8 cellular contexts compared by ENCODE assay signal in the genomic region with DNA sequence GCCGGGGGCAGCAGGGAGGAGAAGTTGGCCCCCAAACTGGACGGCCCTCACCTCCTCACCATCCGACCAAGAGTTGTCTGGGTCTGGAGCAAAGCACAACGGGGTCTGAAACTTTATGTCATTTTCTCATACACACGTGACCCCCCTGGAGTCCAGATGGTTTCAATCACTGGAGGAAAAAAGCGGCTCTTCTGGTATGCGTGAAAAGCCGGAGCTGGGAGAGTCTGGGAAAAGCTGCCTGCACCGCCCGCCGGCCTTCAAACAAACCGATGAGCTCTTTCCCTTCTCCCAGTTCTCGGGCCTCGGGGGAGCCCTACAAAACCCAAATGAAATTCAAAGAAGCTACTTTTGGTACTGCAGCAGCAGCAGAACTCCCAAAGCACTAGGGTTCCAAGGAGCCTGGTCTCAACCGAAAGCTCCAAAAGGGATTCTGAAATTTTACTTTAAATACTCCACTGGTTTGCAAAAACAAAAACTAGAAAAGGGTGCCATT. TPM values are rescaled to one million over a fixed set of nuclear protein-coding genes. Genes with fewer than 3 reads are reported as not detected.
DNase-seq lines count a peak whose midpoint lies in the region; ATAC-seq and TF ChIP-seq lines count a peak whose summit lies in the region.

No MANE protein-coding gene starts in this region.

- H3K36me3 ChIP-seq in MM.1S (replicated peaks; ENCODE audit: insufficient read depth, low read length) (no peaks in the 10 kb centered on the region), adipocyte (ENCODE audit: control insufficient read depth, insufficient read depth, low read length, severe bottlenecking) (no peaks in the 10 kb centered on the region), heart right ventricle (no peaks in the 10 kb centered on the region), trophoblast cell (ENCODE audit: control insufficient read depth in 1 of 2, insufficient read depth in 2 of 2, low read length in 2 of 2) (no peaks in the 10 kb centered on the region)

- H4K91ac ChIP-seq in trophoblast cell (ENCODE audit: low read depth, low read length), result peak overlapping the region; percentile 91

- H3K9me2 ChIP-seq in MM.1S (replicated peaks; ENCODE audit: insufficient read depth, low read length), result no peaks in the 10 kb centered on the region

- H3K4me2 ChIP-seq in MM.1S (ENCODE audit: low read depth, low read length) (peak overlapping the region; percentile 77), trophoblast cell (ENCODE audit: low read length) (peak overlapping the region; percentile 69)

- H3K9ac ChIP-seq in MM.1S (ENCODE audit: low read length), result no peak overlapping the region
- peak overlapping the region; percentile 82 for H3K9ac ChIP-seq in adipocyte (ENCODE audit: low read length)
- H3K9ac ChIP-seq in trophoblast cell (ENCODE audit: low read length), result no peak overlapping the region

- H3K14ac ChIP-seq in trophoblast cell (ENCODE audit: low read length), result no peak overlapping the region

- peak overlapping the region; percentile 59 for H2BK5ac ChIP-seq in trophoblast cell (ENCODE audit: low read depth, low read length, poor library complexity)

- no peak overlapping the region for H3K18ac ChIP-seq in trophoblast cell (ENCODE audit: low read length)

- 0 out of 2 replicates have a peak, but pooled peaks cover 2% of the 10 kb centered on the region for H3K27me3 ChIP-seq in MM.1S (replicated peaks; ENCODE audit: insufficient read depth, low read length)
- H3K27me3 ChIP-seq in adipocyte (replicated peaks; ENCODE audit: control insufficient read depth, insufficient read depth, low read length), result no peaks in the 10 kb centered on the region
- peaks cover 0 to 38% (median 0%) of the 10 kb centered on the region in 7 donors for H3K27me3 ChIP-seq in heart right ventricle
- no peaks in the 10 kb centered on the region for H3K27me3 ChIP-seq in trophoblast cell (ENCODE audit: insufficient read depth, low read length)

- H2BK12ac ChIP-seq in trophoblast cell (ENCODE audit: low read length), result no peak overlapping the region

- H4K12ac ChIP-seq in trophoblast cell (ENCODE audit: low read depth, low read length), result no peak overlapping the region

- no peaks in the 10 kb centered on the region for H3F3A ChIP-seq in MM.1S (ENCODE audit: insufficient read depth, low read length)

- peaks cover 7% of the 10 kb centered on the region for H3K79me1 ChIP-seq in trophoblast cell (ENCODE audit: low read length)

- H2BK120ac ChIP-seq in trophoblast cell (ENCODE audit: insufficient read depth, low read length, poor library complexity), result no peak overlapping the region

- H3K27ac ChIP-seq in MM.1S (ENCODE audit: low read length) (no peak overlapping the region), heart right ventricle (peak overlapping the region; percentile 63 to 93 (median 86)), trophoblast cell (ENCODE audit: low read depth, low read length) (peak overlapping the region; percentile 93)

- no peaks in the 10 kb centered on the region for H3K79me2 ChIP-seq in MM.1S (ENCODE audit: low read length)
- H3K79me2 ChIP-seq in trophoblast cell (ENCODE audit: control insufficient read depth, insufficient read depth, low read length, poor library complexity), result peaks cover 6% of the 10 kb centered on the region

- intact Hi-C loops in heart right ventricle (cut with DNase I), result loop anchor here in 5 of 10 donors (5.0 kb wide), 4 partner anchors 34 to 91 kb away; a partner anchor contains a TSS

- no peaks in the 10 kb centered on the region for H3K9me3 ChIP-seq in MM.1S (replicated peaks; ENCODE audit: insufficient read depth, low read length)
- no peaks in the 10 kb centered on the region for H3K9me3 ChIP-seq in adipocyte (ENCODE audit: control insufficient read depth, low read length)
- H3K9me3 ChIP-seq in heart right ventricle, result no peaks in the 10 kb centered on the region
- no peaks in the 10 kb centered on the region for H3K9me3 ChIP-seq in trophoblast cell (ENCODE audit: insufficient read depth, low read depth, low read length)

- H3K4me3 ChIP-seq in MM.1S (ENCODE audit: low read length) (peak overlapping the region; percentile 63; the same call in 1 of the 2 replicates), adipocyte (ENCODE audit: low read length) (peak overlapping the region; percentile 95), heart right ventricle (peak overlapping the region; percentile 59 to 96 (median 86)), trophoblast cell (ENCODE audit: low read depth, low read length) (peak overlapping the region; percentile 93)

- no peak overlapping the region; the same call in 1 of the 2 replicates for H2AFZ ChIP-seq in MM.1S (ENCODE audit: low read length)
- no peak overlapping the region for H2AFZ ChIP-seq in trophoblast cell (ENCODE audit: insufficient read depth, low read length, poor library complexity)

- ATAC-seq in heart right ventricle (peak; percentile 75 to 90 (median 85)), GM19023 (IDR thresholded peaks at IDR 0.05; ENCODE audit: unreplicated experiment) (no peak), GM19324 (IDR thresholded peaks at IDR 0.05; ENCODE audit: low FRiP score, unreplicated experiment) (no peak)

- no peaks in the 10 kb centered on the region for H4K20me1 ChIP-seq in MM.1S (ENCODE audit: insufficient read depth, low read length)

- H3K4ac ChIP-seq in trophoblast cell (ENCODE audit: low read depth, low read length), result no peak overlapping the region

- DNase-seq in Daoy (ENCODE audit: low read depth) (peak; percentile 88), MM.1S (no peak), adipocyte (ENCODE audit: low read depth) (peak; percentile 98), heart right ventricle (peak; percentile 72 to 85), trophoblast cell (peak; percentile 22 to 58), NCI-H128 (lab: John Stamatoyannopoulos, UW; ENCODE audit: unreplicated experiment) (no peak)

- WGBS in heart right ventricle, 2 donors, result 2 to 3% methylated on average over 14 to 15 of the region's 15 CpGs
- WGBS in trophoblast cell (ENCODE audit: extremely low coverage, insufficient coverage, insufficient read length), result no CpG with 5 or more reads among the region's 15 CpGs

- TF ChIP-seq CTCF in MM.1S (IDR thresholded peaks at IDR 0.05; ENCODE audit: low read length), result no peak
- TF ChIP-seq CTCF in heart right ventricle (IDR thresholded peaks at IDR 0.05), result no peak

- H4K8ac ChIP-seq in trophoblast cell (ENCODE audit: low read depth, low read length), result no peak overlapping the region

- H2AK5ac ChIP-seq in trophoblast cell (ENCODE audit: low read length), result no peak overlapping the region

- H3K23ac ChIP-seq in trophoblast cell (ENCODE audit: low read length), result no peak overlapping the region

- no peaks in the 10 kb centered on the region for H3K4me1 ChIP-seq in MM.1S (ENCODE audit: low read length)
- peaks cover 26% of the 10 kb centered on the region for H3K4me1 ChIP-seq in adipocyte (ENCODE audit: control insufficient read depth, insufficient read depth, low read length)
- H3K4me1 ChIP-seq in heart right ventricle, result peaks cover 0 to 67% (median 30%) of the 10 kb centered on the region in 9 donors
- H3K4me1 ChIP-seq in trophoblast cell (ENCODE audit: control insufficient read depth in 1 of 2, insufficient read depth in 2 of 2, low read length in 2 of 2), result peaks cover 5 to 6% of the 10 kb centered on the region in 2 experiments

RNA-seq across cellular contexts. Expression of a gene that starts 39.7 kb away (rescaled TPM):
- total RNA-seq in Daoy (2014; rRNA removed; shearing (Covaris generic)), result 31.6 and 40.3 TPM in 2 replicates
- total RNA-seq in heart right ventricle, result 10 to 100 TPM; 21.6 to 29.3 (median 25.5) TPM
- 10 to 100 TPM; 11.1 to 23.3 TPM for polyA plus RNA-seq in heart right ventricle
- polyA plus RNA-seq in trophoblast cell (2013), result 11.8 and 12.2 TPM in 2 replicates

Comparison
In these comparisons a context has a peak if more than half of its experiments do, and no peak if none do; other contexts are left out.
1. DNase-seq: peak in Daoy (single experiment), adipocyte (single experiment), heart right ventricle (2 of 2) and trophoblast cell (2 of 2); none in MM.1S (single experiment) and NCI-H128 (single experiment).
2. ATAC-seq: peak in heart right ventricle (8 of 8); none in GM19023 (single experiment) and GM19324 (single experiment).
3. Peak in every context shown above with its lines, with median percentiles within 50 percentile points of each other: H3K4me3 ChIP-seq.